In the genomic region with DNA sequence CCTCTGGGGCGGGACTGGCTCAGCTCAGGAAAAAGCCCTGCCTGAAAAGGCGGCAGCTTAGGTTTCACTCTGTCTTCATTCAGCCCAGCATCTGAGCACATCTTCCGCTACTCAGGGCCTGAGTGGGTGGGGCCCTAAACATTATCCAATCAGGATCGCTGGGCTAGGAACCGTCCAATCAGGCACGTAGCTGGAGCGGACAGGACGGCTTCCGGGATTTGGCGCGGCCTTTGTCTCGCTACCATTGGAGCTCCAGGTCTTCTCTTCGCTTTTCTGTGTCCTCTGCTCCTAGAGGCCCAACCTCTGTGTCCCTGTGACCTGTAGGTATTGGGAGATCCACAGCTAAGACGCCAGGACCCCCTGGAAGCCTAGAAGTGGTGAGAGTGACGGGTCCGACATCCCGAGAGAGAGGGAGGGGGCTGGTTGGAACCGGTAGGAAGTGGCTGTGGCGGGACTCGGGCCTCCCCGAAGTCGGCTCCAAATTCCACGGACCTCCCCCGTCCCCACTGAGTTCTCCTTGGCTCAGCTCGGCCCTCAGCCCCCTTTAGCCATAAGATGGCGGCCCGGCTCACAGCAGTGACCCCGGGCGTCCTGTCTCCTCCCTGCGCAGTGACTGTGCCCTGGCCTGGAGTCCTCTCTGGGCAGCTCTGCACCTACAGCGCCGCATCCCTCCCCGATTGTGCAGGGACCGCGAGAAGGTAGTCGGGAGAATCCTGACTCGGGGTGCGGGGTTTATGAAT, we compare ENCODE assay signal across 10 cellular contexts.
DNase-seq lines count a peak whose midpoint lies in the region; ATAC-seq and TF ChIP-seq lines count a peak whose summit lies in the region.
"Had no signal": no experiment of that assay in that cellular context is flagged by ENCODE, and none has a peak within 500 bp of the region (broad histone marks: within the 10 kb centered on the region; RNA-seq: fewer than 3 reads in every experiment).

No MANE protein-coding gene starts in this region.

- peak overlapping the region in 3 of 4 donors; percentile 40 to 67 (median 54) for H3K27ac ChIP-seq in sigmoid colon
- H3K27ac ChIP-seq: BLaER1, neutrophil had no signal

- no peaks in the 10 kb centered on the region for H3K27me3 ChIP-seq in sigmoid colon
- H3K27me3 ChIP-seq: BLaER1, neutrophil had no signal

- DNase-seq in activated CD8-positive, alpha-beta memory T cell treated with anti-CD3 and anti-CD28 coated beads, Interleukin-2, amount 10 ng/mL, durations not matched to agents 7 days and 5 days = peak; percentile 44
- DNase-seq in activated CD8-positive, alpha-beta memory T cell treated with anti-CD3 and anti-CD28 coated beads for 24 hours = no peak
- DNase-seq in cardiac septum (ENCODE audit: low spot score) (peak; percentile 86), sigmoid colon (peak; percentile 78), SW 1271 (lab: John Stamatoyannopoulos, UW) (no peak), NCI-H446 (lab: John Stamatoyannopoulos, UW) (no peak)

- H3K27ac Mint-ChIP-seq in activated CD8-positive, alpha-beta memory T cell treated with anti-CD3 and anti-CD28 coated beads, Interleukin-2, amount 10 ng/mL, durations not matched to agents 7 days and 5 days = no peak overlapping the region
- peak overlapping the region; percentile 52 for H3K27ac Mint-ChIP-seq in activated T-helper 17 cell treated with anti-CD3 and anti-CD28 coated beads, Interleukin-2, amount 50 U/mL, for 72 hours

- H3K4me1 Mint-ChIP-seq in activated CD8-positive, alpha-beta memory T cell treated with anti-CD3 and anti-CD28 coated beads, Interleukin-2, amount 10 ng/mL, durations not matched to agents 7 days and 5 days = no peaks in the 10 kb centered on the region
- no peaks in the 10 kb centered on the region for H3K4me1 Mint-ChIP-seq in activated T-helper 17 cell treated with anti-CD3 and anti-CD28 coated beads, Interleukin-2, amount 50 U/mL, for 72 hours

- TF ChIP-seq EP300 in sigmoid colon (IDR thresholded peaks at IDR 0.05) = no peak

- no peaks in the 10 kb centered on the region for H3K27me3 Mint-ChIP-seq in activated CD8-positive, alpha-beta memory T cell treated with anti-CD3 and anti-CD28 coated beads, Interleukin-2, amount 10 ng/mL, durations not matched to agents 7 days and 5 days
- no peaks in the 10 kb centered on the region for H3K27me3 Mint-ChIP-seq in activated T-helper 17 cell treated with anti-CD3 and anti-CD28 coated beads, Interleukin-2, amount 50 U/mL, for 72 hours

- H3K4me3 ChIP-seq in sigmoid colon = peak overlapping the region; percentile 18 to 63 (median 54)
- H3K4me3 ChIP-seq: BLaER1 had no signal

- H3K36me3 Mint-ChIP-seq in activated CD8-positive, alpha-beta memory T cell treated with anti-CD3 and anti-CD28 coated beads, Interleukin-2, amount 10 ng/mL, durations not matched to agents 7 days and 5 days = no peaks in the 10 kb centered on the region
- peaks cover 8% of the 10 kb centered on the region for H3K36me3 Mint-ChIP-seq in activated T-helper 17 cell treated with anti-CD3 and anti-CD28 coated beads, Interleukin-2, amount 50 U/mL, for 72 hours (ENCODE audit: low read depth)

- CTCF ChIA-PET in activated CD8-positive, alpha-beta memory T cell treated with anti-CD3 and anti-CD28 coated beads, Interleukin-2, amount 10 ng/mL, durations not matched to agents 7 days and 5 days (lab: Charles Lee) = no interaction called here

- no peak for TF ChIP-seq POLR2A in sigmoid colon (IDR thresholded peaks at IDR 0.05)

- intact Hi-C loops in cardiac septum (cut with DNase I) = no loop called here
- intact Hi-C loops in sigmoid colon (cut with DNase I) = no loop called here

- peak; percentile 63 for ATAC-seq in activated CD8-positive, alpha-beta memory T cell treated with anti-CD3 and anti-CD28 coated beads, Interleukin-2, amount 10 ng/mL, durations not matched to agents 7 days and 5 days
- ATAC-seq in activated T-helper 17 cell treated with anti-CD3 and anti-CD28 coated beads, Interleukin-2, amount 50 U/mL, for 72 hours (replicated peaks) = peak; percentile 100
- ATAC-seq in GM21381 (IDR thresholded peaks at IDR 0.05; ENCODE audit: unreplicated experiment) = no peak

- H3K4me3 Mint-ChIP-seq in activated CD8-positive, alpha-beta memory T cell treated with anti-CD3 and anti-CD28 coated beads, Interleukin-2, amount 10 ng/mL, durations not matched to agents 7 days and 5 days = peak overlapping the region; percentile 48
- peak overlapping the region; percentile 73 for H3K4me3 Mint-ChIP-seq in activated T-helper 17 cell treated with anti-CD3 and anti-CD28 coated beads, Interleukin-2, amount 50 U/mL, for 72 hours

- 27 to 54% methylated on average over 38 of the region's 38 CpGs for WGBS in sigmoid colon, 2 donors

- peaks cover 0 to 6% (median 2%) of the 10 kb centered on the region in 4 donors for H3K4me1 ChIP-seq in sigmoid colon
- H3K4me1 ChIP-seq: BLaER1 had no signal

- peaks cover 0 to 8% (median 0%) of the 10 kb centered on the region in 4 donors for H3K9me3 ChIP-seq in sigmoid colon
- H3K9me3 ChIP-seq: neutrophil had no signal

- no peaks in the 10 kb centered on the region for H3K36me3 ChIP-seq in sigmoid colon
- H3K36me3 ChIP-seq: BLaER1, neutrophil had no signal

- no peak for TF ChIP-seq CTCF in sigmoid colon (IDR thresholded peaks at IDR 0.05)

- H3K9me3 Mint-ChIP-seq in activated CD8-positive, alpha-beta memory T cell treated with anti-CD3 and anti-CD28 coated beads, Interleukin-2, amount 10 ng/mL, durations not matched to agents 7 days and 5 days (ENCODE audit: low read depth) = peaks cover 3% of the 10 kb centered on the region
- H3K9me3 Mint-ChIP-seq in activated T-helper 17 cell treated with anti-CD3 and anti-CD28 coated beads, Interleukin-2, amount 50 U/mL, for 72 hours = peaks cover 4% of the 10 kb centered on the region

Comparison
In these comparisons a context has a peak if more than half of its experiments do, and no peak if none do; other contexts are left out.
1. DNase-seq: peak in activated CD8-positive, alpha-beta memory T cell treated with anti-CD3 and anti-CD28 coated beads, Interleukin-2, amount 10 ng/mL, durations not matched to agents 7 days and 5 days (single experiment), cardiac septum (single experiment) and sigmoid colon (single experiment); none in activated CD8-positive, alpha-beta memory T cell treated with anti-CD3 and anti-CD28 coated beads for 24 hours (single experiment), SW 1271 (0 of 2) and NCI-H446 (0 of 2).